ENCODE assay signal across 8 cellular contexts in the genomic region with DNA sequence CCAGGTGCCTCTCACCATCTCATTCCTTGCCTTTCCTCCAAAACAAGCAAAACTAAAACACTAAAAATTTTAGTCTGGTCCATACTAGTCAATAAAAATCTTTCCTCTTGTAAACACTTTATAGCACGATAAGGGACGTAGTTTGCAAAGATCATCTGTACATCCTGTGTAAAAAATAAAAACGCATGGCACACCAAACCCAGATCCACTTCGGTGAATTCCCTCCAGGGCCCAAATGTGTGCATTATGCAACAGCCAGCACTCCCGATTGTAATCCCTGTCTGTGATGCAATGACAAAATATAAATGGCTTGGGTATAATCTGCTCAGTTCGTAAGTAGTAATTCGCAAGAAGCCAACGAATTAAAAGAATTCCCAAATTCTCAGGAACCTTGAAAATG. TPM values are rescaled to one million over a fixed set of nuclear protein-coding genes. Genes with fewer than 3 reads are reported as not detected.
DNase-seq lines count a peak whose midpoint lies in the region; ATAC-seq lines count a peak whose summit lies in the region.

No MANE protein-coding gene starts in this region.

- intact Hi-C loops in naive thymus-derived CD4-positive, alpha-beta T cell (cut with micrococcal nuclease): loop anchor here (1.0 to 5.0 kb wide), 6 partner anchors 98 to 1368 kb away; a partner anchor contains a TSS

- H3K36me3 ChIP-seq in CD8-positive, alpha-beta memory T cell (ENCODE audit: insufficient read depth, low read length): no peaks in the 10 kb centered on the region
- no peaks in the 10 kb centered on the region for H3K36me3 ChIP-seq in naive thymus-derived CD4-positive, alpha-beta T cell (ENCODE audit: control insufficient read depth in 2 of 3, insufficient read depth in 3 of 3, low read length in 3 of 3)

- no peaks in the 10 kb centered on the region for H3K9me3 ChIP-seq in CD8-positive, alpha-beta memory T cell (ENCODE audit: low read length)
- H3K9me3 ChIP-seq in naive thymus-derived CD4-positive, alpha-beta T cell (ENCODE audit: control insufficient read depth in 2 of 3, low read length in 3 of 3): no peaks in the 10 kb centered on the region

- peaks cover 51 to 60% (median 57%) of the 10 kb centered on the region in 3 donors for H3K4me1 Mint-ChIP-seq in CD8-positive, alpha-beta memory T cell
- H3K4me1 Mint-ChIP-seq in central memory CD8-positive, alpha-beta T cell: peaks cover 53% of the 10 kb centered on the region
- peaks cover 7 to 59% (median 53%) of the 10 kb centered on the region in 7 donors for H3K4me1 Mint-ChIP-seq in naive thymus-derived CD4-positive, alpha-beta T cell

- peaks cover 34% of the 10 kb centered on the region for H3K4me1 ChIP-seq in CD8-positive, alpha-beta memory T cell (ENCODE audit: insufficient read depth, low read length)
- H3K4me1 ChIP-seq in naive thymus-derived CD4-positive, alpha-beta T cell (ENCODE audit: control insufficient read depth in 2 of 2, insufficient read depth in 2 of 2, low read length in 2 of 2): peaks cover 4 to 8% of the 10 kb centered on the region in 2 donors

- no peak for DNase-seq in CD8-positive, alpha-beta memory T cell
- no peak for DNase-seq in Jurkat, Clone E6-1 (ENCODE audit: low read depth, low spot score)
- no peak for DNase-seq in central memory CD8-positive, alpha-beta T cell (ENCODE audit: low spot score in 2 of 2)
- DNase-seq in naive thymus-derived CD4-positive, alpha-beta T cell: no peak
- no peak for DNase-seq in NCI-H2081 treated with DMSO at 0.1 percent for 48 hours (lab: John Stamatoyannopoulos, UW)
- DNase-seq in NCI-H187 (lab: John Stamatoyannopoulos, UW): no peak

- H3K27ac ChIP-seq in CD8-positive, alpha-beta memory T cell (ENCODE audit: low read depth, low read length): no peak overlapping the region
- no peak overlapping the region for H3K27ac ChIP-seq in naive thymus-derived CD4-positive, alpha-beta T cell (ENCODE audit: low read depth, low read length)

- H3K4me3 Mint-ChIP-seq in CD8-positive, alpha-beta memory T cell: peak overlapping the region; percentile 86 to 96 (median 92)
- peak overlapping the region; percentile 88 for H3K4me3 Mint-ChIP-seq in central memory CD8-positive, alpha-beta T cell
- peak overlapping the region in 9 of 10 donors; percentile 86 to 99 (median 97) for H3K4me3 Mint-ChIP-seq in naive thymus-derived CD4-positive, alpha-beta T cell

- peak overlapping the region in 7 of 8 donors; percentile 21 to 97 (median 85) for H3K27ac Mint-ChIP-seq in CD8-positive, alpha-beta memory T cell
- peak overlapping the region; percentile 84 for H3K27ac Mint-ChIP-seq in central memory CD8-positive, alpha-beta T cell (ENCODE audit: low read depth)
- peak overlapping the region in 8 of 9 donors; percentile 83 to 97 (median 95) for H3K27ac Mint-ChIP-seq in naive thymus-derived CD4-positive, alpha-beta T cell

- CTCF ChIA-PET in CD8-positive, alpha-beta memory T cell (lab: Charles Lee): no interaction called here
- CTCF ChIA-PET in naive thymus-derived CD4-positive, alpha-beta T cell (lab: Charles Lee): no interaction called here

- no peaks in the 10 kb centered on the region for H3K27me3 ChIP-seq in CD8-positive, alpha-beta memory T cell (ENCODE audit: insufficient read depth, low read length, poor library complexity, severe bottlenecking)
- no peaks in the 10 kb centered on the region for H3K27me3 ChIP-seq in naive thymus-derived CD4-positive, alpha-beta T cell (ENCODE audit: control insufficient read depth in 2 of 2, insufficient read depth in 2 of 2, low read length in 2 of 2)

- no peak for ATAC-seq in central memory CD8-positive, alpha-beta T cell (replicated peaks; ENCODE audit: extremely low read depth, poor library complexity, severe bottlenecking)
- ATAC-seq in naive thymus-derived CD4-positive, alpha-beta T cell: no peak
- ATAC-seq in GM19328 (IDR thresholded peaks at IDR 0.05; ENCODE audit: unreplicated experiment): no peak
- ATAC-seq in GM21515 (IDR thresholded peaks at IDR 0.05; ENCODE audit: unreplicated experiment): no peak

- peaks cover 0 to 7% (median 0%) of the 10 kb centered on the region in 3 donors for H3K36me3 Mint-ChIP-seq in CD8-positive, alpha-beta memory T cell
- peaks cover 15% of the 10 kb centered on the region for H3K36me3 Mint-ChIP-seq in central memory CD8-positive, alpha-beta T cell (ENCODE audit: insufficient read depth)
- peaks cover 0 to 6% (median 0%) of the 10 kb centered on the region in 5 donors for H3K36me3 Mint-ChIP-seq in naive thymus-derived CD4-positive, alpha-beta T cell

- POLR2A ChIA-PET in CD8-positive, alpha-beta memory T cell (lab: Charles Lee): no interaction called here
- POLR2A ChIA-PET in naive thymus-derived CD4-positive, alpha-beta T cell (lab: Charles Lee): interaction anchor here (0.7 to 1.9 kb wide), 3 partner anchors 186 to 372 kb away, joined by 3 to 5 read pairs (median 3); a partner anchor contains a TSS

- peaks cover 7 to 20% of the 10 kb centered on the region in 2 donors for H3K27me3 Mint-ChIP-seq in CD8-positive, alpha-beta memory T cell
- no peaks in the 10 kb centered on the region for H3K27me3 Mint-ChIP-seq in central memory CD8-positive, alpha-beta T cell
- H3K27me3 Mint-ChIP-seq in naive thymus-derived CD4-positive, alpha-beta T cell: peaks cover 0 to 26% (median 0%) of the 10 kb centered on the region in 5 donors

- H3K9me3 Mint-ChIP-seq in CD8-positive, alpha-beta memory T cell: no peaks in the 10 kb centered on the region
- H3K9me3 Mint-ChIP-seq in central memory CD8-positive, alpha-beta T cell: no peaks in the 10 kb centered on the region
- H3K9me3 Mint-ChIP-seq in naive thymus-derived CD4-positive, alpha-beta T cell: no peaks in the 10 kb centered on the region

- peak overlapping the region; percentile 88 for H3K4me3 ChIP-seq in CD8-positive, alpha-beta memory T cell (ENCODE audit: low read length)
- H3K4me3 ChIP-seq in Jurkat, Clone E6-1 (ENCODE audit: low read length): peak overlapping the region; percentile 86; the same call in 1 of the 2 replicates
- H3K4me3 ChIP-seq in naive thymus-derived CD4-positive, alpha-beta T cell (ENCODE audit: low read length): peak overlapping the region; percentile 69

RNA-seq across cellular contexts. Expression of a gene that starts 1.4 kb away (rescaled TPM):
- 1 to 10 TPM; 8.4 to 8.6 TPM for total RNA-seq in CD8-positive, alpha-beta memory T cell
- 9.2 TPM for polyA plus RNA-seq in CD8-positive, alpha-beta memory T cell
- polyA plus RNA-seq in Jurkat, Clone E6-1 (2012; ENCODE audit: insufficient read depth, insufficient read length): 4.7 TPM
- total RNA-seq in naive thymus-derived CD4-positive, alpha-beta T cell: 10 to 100 TPM in 4 of 5 experiments, 1 to 10 TPM in 1; 2.3 to 22.4 (median 15.6) TPM
- 10 to 100 TPM in 1 of 2 donors, 1 to 10 TPM in 1; 4.7 to 11.3 TPM for polyA plus RNA-seq in naive thymus-derived CD4-positive, alpha-beta T cell
